ENCODE assay signal across 9 cellular contexts in genomic region chr14:54652188-54652889, GRCh38.
DNase-seq lines count a peak whose midpoint lies in the region; ATAC-seq, FAIRE-seq and TF ChIP-seq lines count a peak whose summit lies in the region.
"Had no signal": no experiment of that assay in that cellular context is flagged by ENCODE, and none has a peak within 500 bp of the region (broad histone marks: within the 10 kb centered on the region; RNA-seq: fewer than 3 reads in every experiment).

No MANE protein-coding gene starts in this region.

- H3K27ac ChIP-seq in pancreas, result peak overlapping the region in 3 of 4 donors; percentile 28 to 71 (median 63)

- TF ChIP-seq CTCF in pancreas (IDR thresholded peaks at IDR 0.05), result no peak

- FAIRE-seq in pancreas (lab: Jason Lieb, UNC), result peak; percentile 92
- FAIRE-seq: GM12892 had no signal

- peak overlapping the region in 2 of 4 donors; percentile 2 to 5 for H3K4me3 ChIP-seq in pancreas

- DNase-seq in EL (peak; percentile 100), SW480 (ENCODE audit: low spot score) (peak; percentile 88), globus pallidus (ENCODE audit: low spot score) (peak; percentile 38), pancreas (peak in 4 of 6 donors; percentile 47 to 65 (median 60)), NCI-H2227 (lab: John Stamatoyannopoulos, UW; ENCODE audit: unreplicated experiment) (no peak)
- DNase-seq in activated naive CD4-positive, alpha-beta T cell (lab: John Stamatoyannopoulos, UW), result no peak

- intact Hi-C loops in pancreas (cut with DNase I), result no loop called here

- ATAC-seq in pancreas (peak; percentile 81 to 96 (median 88)), HG03097 (IDR thresholded peaks at IDR 0.05; ENCODE audit: low FRiP score, unreplicated experiment) (no peak), HG02852 (IDR thresholded peaks at IDR 0.05; ENCODE audit: unreplicated experiment) (no peak)

- H3K4me1 ChIP-seq in pancreas, result peaks cover 0 to 5% (median 3%) of the 10 kb centered on the region in 3 donors

- H3K9me3 ChIP-seq in pancreas, result no peaks in the 10 kb centered on the region

- H3K36me3 ChIP-seq in pancreas, result no peaks in the 10 kb centered on the region

- 41 to 43% methylated on average over 11 of the region's 11 CpGs for WGBS in pancreas, 2 donors

- no peaks in the 10 kb centered on the region for H3K27me3 ChIP-seq in pancreas

Comparison
In these comparisons a context has a peak if more than half of its experiments do, and no peak if none do; other contexts are left out.
1. DNase-seq: peak in EL (single experiment), SW480 (single experiment), globus pallidus (single experiment) and pancreas (4 of 6); none in activated naive CD4-positive, alpha-beta T cell (0 of 4) and NCI-H2227 (single experiment).
2. ATAC-seq: peak in pancreas (4 of 4); none in HG03097 (single experiment) and HG02852 (single experiment).